ENCODE assay signal across 8 cellular contexts in the genomic region with DNA sequence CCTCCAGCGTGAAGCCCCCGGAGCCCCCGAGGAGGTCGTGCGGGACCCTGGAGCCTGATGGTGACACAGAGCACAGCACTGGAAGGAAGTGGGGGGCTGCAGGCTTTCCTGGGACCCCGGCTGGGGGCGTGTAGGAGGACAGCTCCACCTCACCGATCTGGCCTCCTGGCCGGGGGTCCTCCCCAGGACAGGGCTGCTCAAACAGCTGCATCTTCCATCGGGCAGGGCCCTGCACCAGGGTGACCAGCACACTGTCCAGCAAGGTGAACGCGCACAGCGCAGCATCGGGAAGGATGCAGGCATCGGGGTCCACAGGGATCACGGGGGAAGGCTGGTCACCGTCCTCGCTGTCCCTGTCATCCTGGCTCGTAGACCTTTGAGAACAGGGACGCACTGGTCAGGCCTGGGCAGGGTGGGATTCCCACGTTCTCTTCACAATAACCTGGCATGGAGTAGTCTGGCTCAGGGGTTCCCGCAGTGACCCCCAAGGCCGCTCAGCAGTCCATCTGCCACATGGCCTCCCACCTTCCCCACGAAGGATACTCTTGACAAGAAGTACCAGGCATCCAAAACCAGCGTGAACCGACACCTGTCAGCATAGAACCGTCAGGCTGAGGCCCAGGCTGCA. TPM values are rescaled to one million over a fixed set of nuclear protein-coding genes. Genes with fewer than 3 reads are reported as not detected.
DNase-seq lines count a peak whose midpoint lies in the region; ATAC-seq and TF ChIP-seq lines count a peak whose summit lies in the region.

No MANE protein-coding gene starts in this region.

- WGBS in spleen, 5 donors = 79 to 84% (median 84%) methylated on average over 11 to 27 of the region's 27 CpGs

- ATAC-seq in GM19467 (IDR thresholded peaks at IDR 0.05; ENCODE audit: unreplicated experiment) (no peak), HG02852 (IDR thresholded peaks at IDR 0.05; ENCODE audit: unreplicated experiment) (no peak), HG03520 (IDR thresholded peaks at IDR 0.05; ENCODE audit: unreplicated experiment) (no peak)

- peak; percentile 9 for DNase-seq in activated naive CD4-positive, alpha-beta T cell treated with anti-CD3 and anti-CD28 coated beads, Interleukin-2, amount 50 U/mL, for 16 hours
- DNase-seq in spleen = no peak
- no peak for DNase-seq in Ammon's horn (ENCODE audit: low spot score)

- intact Hi-C loops in spleen (cut with DNase I; ENCODE audit: low total_unique reads) = no loop called here

- H3K36me3 ChIP-seq in HUES48 (ENCODE audit: control insufficient read depth, insufficient read depth, low read length) (peaks cover 47% of the 10 kb centered on the region), spleen (peaks cover 4 to 52% (median 39%) of the 10 kb centered on the region in 6 donors)

- H3K4me1 ChIP-seq in HUES48 (ENCODE audit: control insufficient read depth, insufficient read depth, low read length) (peaks cover 8% of the 10 kb centered on the region; the same call in 1 of the 2 replicates), spleen (peaks cover 19 to 65% (median 50%) of the 10 kb centered on the region in 6 donors)

- H3K27me3 ChIP-seq in HUES48 (ENCODE audit: control insufficient read depth, insufficient read depth, low read length) = no peaks in the 10 kb centered on the region
- H3K27me3 ChIP-seq in spleen (replicated peaks in 1 of 7) = no peaks in the 10 kb centered on the region

- no peak for TF ChIP-seq POLR2A in spleen (IDR thresholded peaks at IDR 0.05)

- TF ChIP-seq CTCF in spleen (IDR thresholded peaks at IDR 0.05 in 8 of 11, conservative IDR thresholded peaks at IDR 0.05 in 3 of 11) = no peak

- H3K27ac ChIP-seq in HUES48 (ENCODE audit: low read depth, low read length) = no peak overlapping the region
- peak overlapping the region in 6 of 8 donors; percentile 86 to 95 (median 92) for H3K27ac ChIP-seq in spleen

- H3K9me3 ChIP-seq in HUES48 (ENCODE audit: control insufficient read depth, insufficient read depth, low read length) = no peaks in the 10 kb centered on the region
- no peaks in the 10 kb centered on the region for H3K9me3 ChIP-seq in spleen

- no peak overlapping the region for H3K9ac ChIP-seq in HUES48 (ENCODE audit: low read depth, low read length)

- H3K4me3 ChIP-seq in HUES48 (ENCODE audit: low read depth, low read length) = peak overlapping the region; percentile 96
- H3K4me3 ChIP-seq in iPS-11a (ENCODE audit: low read depth, low read length) = peak overlapping the region; percentile 81
- H3K4me3 ChIP-seq in spleen = peak overlapping the region; percentile 74 to 100 (median 98)

RNA-seq across cellular contexts. Expression of a gene that starts 1.2 kb away (rescaled TPM):
- total RNA-seq in spleen = 10 to 100 TPM; 36.8 to 59.2 (median 50.2) TPM
- polyA plus RNA-seq in spleen = 10 to 100 TPM; 32.2 to 77.2 (median 52.0) TPM

RNA-seq across cellular contexts. Expression of a gene that starts 22.8 kb away (rescaled TPM):
- total RNA-seq in spleen = 1 to 10 TPM; 1.2 to 4.0 (median 2.8) TPM
- polyA plus RNA-seq in spleen = 1 to 10 TPM in 1 of 3 donors, under 1 TPM in 2; 0.41 to 2.6 (median 0.76) TPM

RNA-seq across cellular contexts. Expression of a gene that starts 38.3 kb away (rescaled TPM):
- 1,000 to 10,000 TPM; 1,726 to 6,270 (median 2,803) TPM for total RNA-seq in spleen
- 1,000 to 10,000 TPM; 1,119 to 1,902 (median 1,793) TPM for polyA plus RNA-seq in spleen
